Comparison of ENCODE assay signal across 1 cellular context in genomic region chr3:71172951-71173350, GRCh38.
TF ChIP-seq lines count a peak whose summit lies in the region.

No MANE protein-coding gene starts in this region.

TF ChIP-seq in A549, 52 proteins besides CTCF, POLR2A, EP300 and RAD21 (continued from another document):
- TF ChIP-seq PBX3 (IDR thresholded peaks at IDR 0.05) (no peak), ELK1 (IDR thresholded peaks at IDR 0.05; ENCODE audit: low read depth, low read length) (no peak), CHD4 (IDR thresholded peaks at IDR 0.05; ENCODE audit: borderline replicate concordance) (no peak), CHD2 (IDR thresholded peaks at IDR 0.05; ENCODE audit: low read length, partially characterized antibody) (no peak), SREBF2 (IDR thresholded peaks at IDR 0.05) (no peak), GATA3 (IDR thresholded peaks at IDR 0.05; ENCODE audit: borderline replicate concordance) (no peak), ATOH8 (CRISPR knock-in tag; IDR thresholded peaks at IDR 0.05; ENCODE audit: low read depth) (no peak)
